ENCODE assay signal across 11 cellular contexts in genomic region chr1:247857986-247858356, GRCh38. TPM values are rescaled to one million over a fixed set of nuclear protein-coding genes. Genes with fewer than 3 reads are reported as not detected.
DNase-seq lines count a peak whose midpoint lies in the region; ATAC-seq and TF ChIP-seq lines count a peak whose summit lies in the region.
"Had no signal": no experiment of that assay in that cellular context is flagged by ENCODE, and none has a peak within 500 bp of the region (broad histone marks: within the 10 kb centered on the region; RNA-seq: fewer than 3 reads in every experiment).

No MANE protein-coding gene starts in this region.

- CTCF ChIA-PET in activated naive CD4-positive, alpha-beta T cell treated with anti-CD3 and anti-CD28 coated beads for 36 hours (lab: Charles Lee), result no interaction called here

- no peak for TF ChIP-seq POLR2A in thyroid gland (IDR thresholded peaks at IDR 0.05)

- H3K27me3 ChIP-seq in ascending aorta, result peaks cover 5% of the 10 kb centered on the region
- no peaks in the 10 kb centered on the region for H3K27me3 ChIP-seq in thyroid gland
- H3K27me3 ChIP-seq: foreskin keratinocyte had no signal

- H3K27me3 Mint-ChIP-seq in activated naive CD4-positive, alpha-beta T cell treated with anti-CD3 and anti-CD28 coated beads for 36 hours (ENCODE audit: low read depth), result peaks cover 60% of the 10 kb centered on the region

- no peak overlapping the region for H3K27ac ChIP-seq in ascending aorta
- no peak overlapping the region for H3K27ac ChIP-seq in mesodermal cell (ENCODE audit: low read depth, low read length, severe bottlenecking)
- H3K27ac ChIP-seq in thyroid gland, result peak overlapping the region; percentile 72 to 86 (median 81)
- H3K27ac ChIP-seq: foreskin keratinocyte had no signal

- ATAC-seq in HG03565 (IDR thresholded peaks at IDR 0.05; ENCODE audit: unreplicated experiment), result no peak

- 62 to 67% methylated on average over 8 to 9 of the region's 11 CpGs for WGBS in mesodermal cell (ENCODE audit: insufficient coverage in 2 of 2), 2 experiments
- WGBS in thyroid gland, 2 donors, result 11 to 19% methylated on average over 11 of the region's 11 CpGs

- H3K9me3 ChIP-seq in ascending aorta (no peaks in the 10 kb centered on the region), mesodermal cell (ENCODE audit: control insufficient read depth, low read length) (no peaks in the 10 kb centered on the region), thyroid gland (no peaks in the 10 kb centered on the region)

- H3K36me3 ChIP-seq in ascending aorta (no peaks in the 10 kb centered on the region), mesodermal cell (ENCODE audit: control insufficient read depth, insufficient read depth, low read length) (no peaks in the 10 kb centered on the region), thyroid gland (peaks cover 0 to 8% of the 10 kb centered on the region in 2 donors)

- no peak for DNase-seq in activated naive CD4-positive, alpha-beta T cell treated with anti-CD3 and anti-CD28 coated beads for 36 hours
- no peak for DNase-seq in activated naive CD4-positive, alpha-beta T cell (lab: John Stamatoyannopoulos, UW)
- DNase-seq in ascending aorta (ENCODE audit: low spot score in 2 of 2), result no peak
- DNase-seq in thyroid gland, result peak in 1 of 2 donors; percentile 12
- no peak for DNase-seq in iPS-NIHi7 (ENCODE audit: extremely low spot score)
- no peak for DNase-seq in amygdala (lab: John Stamatoyannopoulos, UW)
- DNase-seq: foreskin keratinocyte had no signal

- H3K4me1 Mint-ChIP-seq in activated naive CD4-positive, alpha-beta T cell treated with anti-CD3 and anti-CD28 coated beads for 36 hours (ENCODE audit: low read depth), result peaks cover 9% of the 10 kb centered on the region

- intact Hi-C loops in activated naive CD4-positive, alpha-beta T cell treated with anti-CD3 and anti-CD28 coated beads for 36 hours (cut with micrococcal nuclease), result loop anchor here (2.0 to 5.0 kb wide), 2 partner anchors 49 to 176 kb away; no protein-coding TSS in a partner anchor
- intact Hi-C loops in ascending aorta (cut with DNase I) (no loop called here), thyroid gland (cut with DNase I) (no loop called here)

- no peak overlapping the region for H3K27ac Mint-ChIP-seq in activated naive CD4-positive, alpha-beta T cell treated with anti-CD3 and anti-CD28 coated beads for 36 hours

- no peaks in the 10 kb centered on the region for H3K4me1 ChIP-seq in ascending aorta
- no peaks in the 10 kb centered on the region for H3K4me1 ChIP-seq in mesodermal cell (ENCODE audit: control insufficient read depth, insufficient read depth, low read length, poor library complexity, severe bottlenecking)
- H3K4me1 ChIP-seq in thyroid gland, result peaks cover 0 to 3% of the 10 kb centered on the region in 2 donors
- H3K4me1 ChIP-seq: foreskin keratinocyte had no signal

- peak overlapping the region; percentile 71 for H3K4me3 Mint-ChIP-seq in activated naive CD4-positive, alpha-beta T cell treated with anti-CD3 and anti-CD28 coated beads for 36 hours

- H3K9me3 Mint-ChIP-seq in activated naive CD4-positive, alpha-beta T cell treated with anti-CD3 and anti-CD28 coated beads for 36 hours, result no peaks in the 10 kb centered on the region

- H3K4me3 ChIP-seq in ascending aorta (peak overlapping the region; percentile 57 to 68), mesodermal cell (ENCODE audit: extremely low read depth, insufficient read depth, low read length, poor library complexity, severe bottlenecking) (peak overlapping the region; percentile 36), thyroid gland (replicated peaks in 1 of 3) (peak overlapping the region; percentile 56 to 80 (median 69))

- no peak for TF ChIP-seq CTCF in ascending aorta (IDR thresholded peaks at IDR 0.05)
- no peak for TF ChIP-seq CTCF in thyroid gland (IDR thresholded peaks at IDR 0.05)

- H3K36me3 Mint-ChIP-seq in activated naive CD4-positive, alpha-beta T cell treated with anti-CD3 and anti-CD28 coated beads for 36 hours (ENCODE audit: low read depth), result peaks cover 1% of the 10 kb centered on the region

RNA-seq across cellular contexts. Expression of gene TRIM58, which starts 1.0 kb away (rescaled TPM):
- under 1 TPM; 0.12 to 0.17 TPM for total RNA-seq in activated naive CD4-positive, alpha-beta T cell treated with anti-CD3 and anti-CD28 coated beads for 36 hours
- total RNA-seq in ascending aorta, result 0.53 TPM
- 0.59 TPM for polyA plus RNA-seq in mesodermal cell (2013, experiment 1 of 2)
- 0.91 TPM for polyA plus RNA-seq in mesodermal cell (2013, experiment 2 of 2)
- total RNA-seq in thyroid gland, result 10 to 100 TPM; 22.6 to 52.1 (median 29.4) TPM
- total RNA-seq: foreskin keratinocyte, M059J had no signal
- polyA plus RNA-seq: foreskin keratinocyte had no signal

RNA-seq across cellular contexts. Expression of gene OR11L1, which starts 16.3 kb away (rescaled TPM):
- not detected for total RNA-seq in activated naive CD4-positive, alpha-beta T cell treated with anti-CD3 and anti-CD28 coated beads for 36 hours
- not detected for total RNA-seq in ascending aorta
- not detected for polyA plus RNA-seq in mesodermal cell (2013, experiment 1 of 2)
- polyA plus RNA-seq in mesodermal cell (2013, experiment 2 of 2), result not detected
- under 1 TPM in 1 of 4 donors, not detected in 3; 0.68 TPM for total RNA-seq in thyroid gland
- total RNA-seq: foreskin keratinocyte, M059J, renal cortical epithelial cell had no signal
- polyA plus RNA-seq: foreskin keratinocyte had no signal

RNA-seq across cellular contexts. Expression of gene OR14A16, which starts 34.1 kb away (rescaled TPM):
- not detected for total RNA-seq in activated naive CD4-positive, alpha-beta T cell treated with anti-CD3 and anti-CD28 coated beads for 36 hours
- total RNA-seq in ascending aorta (not detected), thyroid gland (not detected)
- not detected for polyA plus RNA-seq in mesodermal cell (2013, experiment 1 of 2)
- polyA plus RNA-seq in mesodermal cell (2013, experiment 2 of 2), result not detected
- total RNA-seq: foreskin keratinocyte, M059J, renal cortical epithelial cell had no signal
- polyA plus RNA-seq: foreskin keratinocyte had no signal

RNA-seq across cellular contexts. Expression of gene OR2W3, which starts 37.4 kb away (rescaled TPM):
- total RNA-seq in activated naive CD4-positive, alpha-beta T cell treated with anti-CD3 and anti-CD28 coated beads for 36 hours, result not detected
- total RNA-seq in ascending aorta (not detected), thyroid gland (10 to 100 TPM in 1 of 4 donors, 1 to 10 TPM in 3; 2.8 to 25.8 (median 6.0) TPM)
- not detected for polyA plus RNA-seq in mesodermal cell (2013, experiment 1 of 2)
- not detected for polyA plus RNA-seq in mesodermal cell (2013, experiment 2 of 2)
- total RNA-seq: foreskin keratinocyte, M059J had no signal
- polyA plus RNA-seq: foreskin keratinocyte had no signal

Comparison
In these comparisons a context has a peak if more than half of its experiments do, and no peak if none do; other contexts are left out.
1. H3K27ac ChIP-seq: peak in thyroid gland (3 of 3); none in ascending aorta (0 of 2) and mesodermal cell (single experiment).
2. RNA of gene TRIM58, which starts 1.0 kb away (total RNA-seq): 22.6 to 52.1 TPM in thyroid gland; 0.53 TPM in ascending aorta (single experiment) and 0.12 to 0.17 TPM in activated naive CD4-positive, alpha-beta T cell treated with anti-CD3 and anti-CD28 coated beads for 36 hours; every median in the first group is over 10 times any median in the second.
3. Peak in every context shown above with its lines, with median percentiles within 50 percentile points of each other: H3K4me3 ChIP-seq.